In genomic region chr10:133090654-133091053, GRCh38 we compare ENCODE assay signal across 28 cellular contexts. TPM values are rescaled to one million over a fixed set of nuclear protein-coding genes. Genes with fewer than 3 reads are reported as not detected.
DNase-seq lines count a peak whose midpoint lies in the region; ATAC-seq, FAIRE-seq and TF ChIP-seq lines count a peak whose summit lies in the region.
"Had no signal": no experiment of that assay in that cellular context is flagged by ENCODE, and none has a peak within 500 bp of the region (broad histone marks: within the 10 kb centered on the region; RNA-seq: fewer than 3 reads in every experiment).

No MANE protein-coding gene starts in this region.

- no peaks in the 10 kb centered on the region for H3K9me3 ChIP-seq in BLaER1
- H3K9me3 ChIP-seq: A549, BE2C had no signal

- H3K9ac ChIP-seq in BLaER1: no peak overlapping the region
- H3K9ac ChIP-seq: GM23248 had no signal

- no peak for ATAC-seq in GM19351 (IDR thresholded peaks at IDR 0.05; ENCODE audit: unreplicated experiment)
- no peak for ATAC-seq in activated T-cell treated with anti-CD3 and anti-CD28 coated beads, Interleukin-2, amount 50 U/mL, for 4 hours
- ATAC-seq: A549, HCT116 had no signal

- FAIRE-seq in urothelium cell line (lab: Jason Lieb, UNC): no peak
- FAIRE-seq: A549, GM12891, GM18507 had no signal

- peaks cover 74% of the 10 kb centered on the region for H3K27me3 Mint-ChIP-seq in neural crest cell (ENCODE audit: low read depth)
- peaks cover 27% of the 10 kb centered on the region for H3K27me3 Mint-ChIP-seq in activated T-cell treated with anti-CD3 and anti-CD28 coated beads, Interleukin-2, amount 50 U/mL, for 4 hours (ENCODE audit: low read depth)

- DNase-seq in dorsolateral prefrontal cortex (no peak), neural crest cell (ENCODE audit: low read depth, low spot score) (no peak), NCI-H146 treated with DMSO at 0.1 percent for 48 hours (lab: John Stamatoyannopoulos, UW; ENCODE audit: unreplicated experiment) (no peak), urothelium cell line (ENCODE audit: low spot score) (no peak)
- no peak for DNase-seq in activated T-cell treated with anti-CD3 and anti-CD28 coated beads, Interleukin-2, amount 50 U/mL, for 4 hours
- DNase-seq: 8988T; ACHN; AML-193; BE2C; Calu3; CD4-positive, alpha-beta memory T cell; COR-L47; DMS53; DMS79 treated with DMSO at 0.1 percent for 48 hours; GF-D8; GM23248; H9; HFFc6 had no signal

- TF ChIP-seq EP300 in Ishikawa (IDR thresholded peaks at IDR 0.05; ENCODE audit: borderline replicate concordance): no peak

- H3K27ac ChIP-seq in BLaER1: no peak overlapping the region
- peak overlapping the region in 41 of 59 donors; percentile 32 to 96 (median 81) for H3K27ac ChIP-seq in dorsolateral prefrontal cortex
- H3K27ac ChIP-seq: A549, GM23248 had no signal

- no peaks in the 10 kb centered on the region for H3K36me3 ChIP-seq in BLaER1
- H3K36me3 ChIP-seq: BE2C had no signal

- H3K4me3 ChIP-seq in BLaER1 (no peak overlapping the region), dorsolateral prefrontal cortex (peak overlapping the region in 19 of 59 donors; percentile 4 to 80 (median 65))
- H3K4me3 ChIP-seq: A549, GM23248 had no signal

- H3K4me1 ChIP-seq in BLaER1: peaks cover 15% of the 10 kb centered on the region; the same call in 1 of the 2 replicates
- H3K4me1 ChIP-seq: BE2C had no signal

- intact Hi-C loops in dorsolateral prefrontal cortex (cut with DNase I): no loop called here

- no peak overlapping the region for H3K27ac Mint-ChIP-seq in neural crest cell (ENCODE audit: unreplicated experiment)
- H3K27ac Mint-ChIP-seq: CD4-positive, alpha-beta memory T cell; H9; HFFc6 had no signal

- H3K4me2 ChIP-seq in BLaER1: 0 out of 2 replicates have a peak overlapping the region, but pooled peaks have one; percentile 14
- H3K4me2 ChIP-seq: A549 had no signal

- no peaks in the 10 kb centered on the region for H3K9me3 Mint-ChIP-seq in neural crest cell
- no peaks in the 10 kb centered on the region for H3K9me3 Mint-ChIP-seq in activated T-cell treated with anti-CD3 and anti-CD28 coated beads, Interleukin-2, amount 50 U/mL, for 4 hours
- H3K9me3 Mint-ChIP-seq: CD4-positive, alpha-beta memory T cell; H9; HFFc6 had no signal

- H4K20me1 ChIP-seq in BLaER1: peaks cover 40% of the 10 kb centered on the region; the same call in 1 of the 2 replicates

- TF ChIP-seq RAD21 in Ishikawa (IDR thresholded peaks at IDR 0.05; ENCODE audit: low read depth): no peak

- H3K4me1 Mint-ChIP-seq in neural crest cell: peaks cover 18% of the 10 kb centered on the region
- peaks cover 3% of the 10 kb centered on the region for H3K4me1 Mint-ChIP-seq in activated T-cell treated with anti-CD3 and anti-CD28 coated beads, Interleukin-2, amount 50 U/mL, for 4 hours (ENCODE audit: low read depth)

- TF ChIP-seq CTCF in dorsolateral prefrontal cortex (IDR thresholded peaks at IDR 0.05 in 54 of 56, conservative IDR thresholded peaks at IDR 0.05 in 2 of 56; ENCODE audit: low read depth in 1 of 56, partially characterized antibody in 56 of 56) (no peak), neural crest cell (conservative IDR thresholded peaks at IDR 0.05) (no peak)

- no peaks in the 10 kb centered on the region for H3K36me3 Mint-ChIP-seq in neural crest cell (ENCODE audit: low read depth)
- H3K36me3 Mint-ChIP-seq in activated T-cell treated with anti-CD3 and anti-CD28 coated beads, Interleukin-2, amount 50 U/mL, for 4 hours (ENCODE audit: insufficient read depth): no peaks in the 10 kb centered on the region
- H3K36me3 Mint-ChIP-seq: CD4-positive, alpha-beta memory T cell had no signal

- H3K4me3 Mint-ChIP-seq in neural crest cell: peak overlapping the region; percentile 51
- no peak overlapping the region for H3K4me3 Mint-ChIP-seq in activated T-cell treated with anti-CD3 and anti-CD28 coated beads, Interleukin-2, amount 50 U/mL, for 4 hours
- H3K4me3 Mint-ChIP-seq: CD4-positive, alpha-beta memory T cell; H9; HFFc6 had no signal

- peaks cover 66% of the 10 kb centered on the region for H3K27me3 ChIP-seq in BLaER1
- H3K27me3 ChIP-seq in dorsolateral prefrontal cortex: peaks cover 0 to 22% (median 0%) of the 10 kb centered on the region in 45 donors

TF ChIP-seq in Ishikawa, 13 proteins besides CTCF, POLR2A, EP300 and RAD21:
- TF ChIP-seq, protein P1, sequence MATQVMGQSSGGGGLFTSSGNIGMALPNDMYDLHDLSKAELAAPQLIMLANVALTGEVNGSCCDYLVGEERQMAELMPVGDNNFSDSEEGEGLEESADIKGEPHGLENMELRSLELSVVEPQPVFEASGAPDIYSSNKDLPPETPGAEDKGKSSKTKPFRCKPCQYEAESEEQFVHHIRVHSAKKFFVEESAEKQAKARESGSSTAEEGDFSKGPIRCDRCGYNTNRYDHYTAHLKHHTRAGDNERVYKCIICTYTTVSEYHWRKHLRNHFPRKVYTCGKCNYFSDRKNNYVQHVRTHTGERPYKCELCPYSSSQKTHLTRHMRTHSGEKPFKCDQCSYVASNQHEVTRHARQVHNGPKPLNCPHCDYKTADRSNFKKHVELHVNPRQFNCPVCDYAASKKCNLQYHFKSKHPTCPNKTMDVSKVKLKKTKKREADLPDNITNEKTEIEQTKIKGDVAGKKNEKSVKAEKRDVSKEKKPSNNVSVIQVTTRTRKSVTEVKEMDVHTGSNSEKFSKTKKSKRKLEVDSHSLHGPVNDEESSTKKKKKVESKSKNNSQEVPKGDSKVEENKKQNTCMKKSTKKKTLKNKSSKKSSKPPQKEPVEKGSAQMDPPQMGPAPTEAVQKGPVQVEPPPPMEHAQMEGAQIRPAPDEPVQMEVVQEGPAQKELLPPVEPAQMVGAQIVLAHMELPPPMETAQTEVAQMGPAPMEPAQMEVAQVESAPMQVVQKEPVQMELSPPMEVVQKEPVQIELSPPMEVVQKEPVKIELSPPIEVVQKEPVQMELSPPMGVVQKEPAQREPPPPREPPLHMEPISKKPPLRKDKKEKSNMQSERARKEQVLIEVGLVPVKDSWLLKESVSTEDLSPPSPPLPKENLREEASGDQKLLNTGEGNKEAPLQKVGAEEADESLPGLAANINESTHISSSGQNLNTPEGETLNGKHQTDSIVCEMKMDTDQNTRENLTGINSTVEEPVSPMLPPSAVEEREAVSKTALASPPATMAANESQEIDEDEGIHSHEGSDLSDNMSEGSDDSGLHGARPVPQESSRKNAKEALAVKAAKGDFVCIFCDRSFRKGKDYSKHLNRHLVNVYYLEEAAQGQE (IDR thresholded peaks at IDR 0.05; ENCODE audit: low read depth): peak; percentile 64
- TF ChIP-seq ZBTB7A (IDR thresholded peaks at IDR 0.05; ENCODE audit: low read depth): no peak

RNA-seq across cellular contexts. Expression of gene ADGRA1, which starts 2.9 kb away (rescaled TPM):
- total RNA-seq in dorsolateral prefrontal cortex (10 to 100 TPM; 11.7 to 48.6 (median 31.6) TPM), neural crest cell (0.33 and 0.41 TPM in 2 replicates)
- not detected for total RNA-seq in activated T-cell treated with anti-CD3 and anti-CD28 coated beads, Interleukin-2, amount 50 U/mL, for 4 hours
- total RNA-seq: Calu3; CD4-positive, alpha-beta memory T cell; Daoy; G401; GM23248; H4; HFFc6 had no signal
